Comparison of ENCODE assay signal across 23 cellular contexts in genomic region chr9:69140123-69140741, GRCh38. TPM values are rescaled to one million over a fixed set of nuclear protein-coding genes. Genes with fewer than 3 reads are reported as not detected.
DNase-seq lines count a peak whose midpoint lies in the region; ATAC-seq and TF ChIP-seq lines count a peak whose summit lies in the region.
"Had no signal": no experiment of that assay in that cellular context is flagged by ENCODE, and none has a peak within 500 bp of the region (broad histone marks: within the 10 kb centered on the region; RNA-seq: fewer than 3 reads in every experiment).

No MANE protein-coding gene starts in this region.

- H3K4me1 Mint-ChIP-seq in endothelial cell (ENCODE audit: unreplicated experiment), result peaks cover 53% of the 10 kb centered on the region
- H3K4me1 Mint-ChIP-seq: CD4-positive, alpha-beta memory T cell had no signal

- no peaks in the 10 kb centered on the region for H3K27me3 ChIP-seq in right atrium auricular region
- no peaks in the 10 kb centered on the region for H3K27me3 ChIP-seq in left ventricle myocardium inferior (ENCODE audit: low read depth)
- H3K27me3 ChIP-seq: BLaER1 treated with 17β-estradiol and CSF1 and Interleukin-3, amounts not matched to agents 10 nM and 100 nM had no signal

- no peaks in the 10 kb centered on the region for H3K9me3 Mint-ChIP-seq in endothelial cell (ENCODE audit: unreplicated experiment)
- H3K9me3 Mint-ChIP-seq: CD4-positive, alpha-beta memory T cell had no signal

- peak overlapping the region; percentile 42 for H3K27ac Mint-ChIP-seq in endothelial cell (ENCODE audit: unreplicated experiment)
- H3K27ac Mint-ChIP-seq: CD4-positive, alpha-beta memory T cell had no signal

- H3K36me3 ChIP-seq in right atrium auricular region (no peaks in the 10 kb centered on the region), left ventricle myocardium inferior (no peaks in the 10 kb centered on the region)

- peak; percentile 75 for ATAC-seq in Right ventricle myocardium superior (ENCODE audit: poor library complexity)
- no peak for ATAC-seq in HG03108 (IDR thresholded peaks at IDR 0.05; ENCODE audit: unreplicated experiment)
- ATAC-seq in HG02840 (IDR thresholded peaks at IDR 0.05; ENCODE audit: low FRiP score, unreplicated experiment), result no peak

- H3K4me1 ChIP-seq in right atrium auricular region, result peaks cover 0 to 13% of the 10 kb centered on the region in 2 donors
- H3K4me1 ChIP-seq in left ventricle myocardium inferior, result peaks cover 65% of the 10 kb centered on the region

- H3K9me3 ChIP-seq in right atrium auricular region, result no peaks in the 10 kb centered on the region
- no peaks in the 10 kb centered on the region for H3K9me3 ChIP-seq in left ventricle myocardium inferior (replicated peaks)
- H3K9me3 ChIP-seq: BLaER1 treated with 17β-estradiol and CSF1 and Interleukin-3, amounts not matched to agents 10 nM and 100 nM had no signal

- H3K4me3 ChIP-seq in right atrium auricular region (no peak overlapping the region), left ventricle myocardium inferior (no peak overlapping the region)
- H3K4me3 ChIP-seq: BLaER1 treated with 17β-estradiol and CSF1 and Interleukin-3, amounts not matched to agents 10 nM and 100 nM; GM23248; PC-9 had no signal

- TF ChIP-seq CTCF in right atrium auricular region (IDR thresholded peaks at IDR 0.05) (no peak), endothelial cell (IDR thresholded peaks at IDR 0.05; ENCODE audit: unreplicated experiment) (no peak), left ventricle myocardium inferior (IDR thresholded peaks at IDR 0.05; ENCODE audit: borderline replicate concordance) (no peak)

- no peak overlapping the region for H3K4me3 Mint-ChIP-seq in endothelial cell (ENCODE audit: unreplicated experiment)
- H3K4me3 Mint-ChIP-seq: CD4-positive, alpha-beta memory T cell had no signal

- intact Hi-C loops in Right ventricle myocardium superior (cut with DNase I) (no loop called here), left ventricle myocardium inferior (cut with micrococcal nuclease) (no loop called here)

- DNase-seq in Right ventricle myocardium superior (no peak), right atrium auricular region (ENCODE audit: low spot score) (no peak), endothelial cell (ENCODE audit: low spot score) (peak; percentile 0), left ventricle myocardium inferior (no peak), KG1 (lab: John Stamatoyannopoulos, UW) (no peak)
- DNase-seq: CD4-positive, alpha-beta memory T cell; COR-L47; DMS53; GM23248; HCEC 1CT; Karpas-422; NCI-H1092; NCI-H1417 treated with DMSO at 0.1 percent for 48 hours; NCI-H1694 treated with DMSO at 0.1 percent for 48 hours; NCI-H2081; NCI-H2227 treated with DMSO at 0.1 percent for 48 hours; NCI-H526 treated with DMSO at 0.1 percent for 48 hours; PC-9; SHP77 had no signal

- peaks cover 7% of the 10 kb centered on the region for H3K27me3 Mint-ChIP-seq in endothelial cell (ENCODE audit: unreplicated experiment)
- H3K27me3 Mint-ChIP-seq: CD4-positive, alpha-beta memory T cell had no signal

- no peak overlapping the region for H3K27ac ChIP-seq in right atrium auricular region
- H3K27ac ChIP-seq in left ventricle myocardium inferior (replicated peaks), result peak overlapping the region; percentile 78
- H3K27ac ChIP-seq: BLaER1 treated with 17β-estradiol and CSF1 and Interleukin-3, amounts not matched to agents 10 nM and 100 nM; GM23248; HL-60; PC-9 had no signal

- H3K36me3 Mint-ChIP-seq in endothelial cell (ENCODE audit: low read depth, unreplicated experiment), result peaks cover 18% of the 10 kb centered on the region

RNA-seq across cellular contexts. Expression of gene TJP2, which starts 33.8 kb away (rescaled TPM):
- total RNA-seq in Right ventricle myocardium superior, result 116 TPM
- 10 to 100 TPM; 46.3 to 51.7 TPM for total RNA-seq in right atrium auricular region
- 198 TPM for total RNA-seq in endothelial cell (ENCODE audit: unreplicated experiment)
- total RNA-seq in left ventricle myocardium inferior, result 130 TPM
